Comparison of ENCODE assay signal across 14 cellular contexts in genomic region chr15:88077249-88077810, GRCh38.
"Had no signal": no experiment of that assay in that cellular context is flagged by ENCODE, and none has a peak within 500 bp of the region (broad histone marks: within the 10 kb centered on the region; RNA-seq: fewer than 3 reads in every experiment).

No MANE protein-coding gene starts in this region.

- DNase-seq: activated CD4-positive, alpha-beta T cell treated with anti-CD3 and anti-CD28 coated beads for 48 hours; activated CD8-positive, alpha-beta memory T cell treated with anti-CD3 and anti-CD28 coated beads, Interleukin-2, amount 50 U/mL, for 48 hours; activated naive CD4-positive, alpha-beta T cell treated with Interleukin-2 at 50 U/mL for 16 hours; body of pancreas; cortex of kidney; effector CD8-positive, alpha-beta T cell; heart right ventricle; left colon; lower lobe of right lung; ovary; sigmoid colon; stimulated activated CD4-positive, alpha-beta T cell treated with anti-CD3 and anti-CD28 coated beads, Interleukin-2, amount 100 ng/mL, for 24 hours; T-helper 17 cell had no signal

- H3K27ac ChIP-seq: body of pancreas, heart right ventricle, lower lobe of right lung, ovary, sigmoid colon, tibial nerve had no signal

- H3K27me3 ChIP-seq: body of pancreas, ovary, sigmoid colon, tibial nerve had no signal

- ATAC-seq: body of pancreas, heart right ventricle, left colon, T-helper 17 cell had no signal

- H3K9me3 ChIP-seq: body of pancreas, heart right ventricle, lower lobe of right lung, ovary, sigmoid colon, tibial nerve had no signal

- H3K36me3 ChIP-seq: heart right ventricle, lower lobe of right lung, ovary, sigmoid colon, tibial nerve had no signal

- H3K4me1 ChIP-seq: body of pancreas, heart right ventricle, lower lobe of right lung, sigmoid colon had no signal

- H3K4me3 ChIP-seq: body of pancreas, heart right ventricle, lower lobe of right lung, ovary, sigmoid colon, tibial nerve had no signal
